10 cellular contexts compared by ENCODE assay signal in the genomic region with DNA sequence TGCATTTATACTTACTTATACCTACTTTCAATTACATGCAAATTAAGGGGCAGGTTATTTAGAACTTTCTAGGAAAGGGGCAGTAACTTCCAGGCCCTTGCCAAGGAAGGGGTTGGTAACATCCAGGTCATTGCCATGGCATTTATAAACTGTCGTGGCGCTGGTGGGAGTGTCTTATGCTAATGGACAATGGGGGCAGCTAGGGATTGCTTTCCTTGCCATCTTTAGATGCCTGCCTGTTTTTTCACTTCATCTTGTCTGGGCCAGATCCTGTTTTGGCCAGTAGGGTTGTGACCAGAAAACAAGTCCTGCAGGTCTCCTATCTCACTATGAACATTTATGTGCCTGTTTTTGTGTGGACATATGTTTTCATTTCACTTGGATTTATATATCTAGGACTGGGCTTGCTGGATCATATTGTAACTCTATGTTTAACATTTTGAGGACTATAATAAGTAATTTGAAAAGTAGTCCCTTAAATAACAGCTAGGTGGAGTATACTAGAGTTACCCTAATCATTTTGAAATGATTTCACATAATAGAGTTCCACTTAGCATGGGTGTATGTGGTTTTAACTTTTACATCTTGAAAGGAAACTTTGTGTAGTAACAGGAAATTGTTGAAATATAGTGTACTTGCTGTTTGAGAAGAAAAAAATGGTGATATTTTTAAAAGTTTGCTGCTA. TPM values are rescaled to one million over a fixed set of nuclear protein-coding genes. Genes with fewer than 3 reads are reported as not detected.
DNase-seq lines count a peak whose midpoint lies in the region; ATAC-seq, FAIRE-seq and TF ChIP-seq lines count a peak whose summit lies in the region.
"Had no signal": no experiment of that assay in that cellular context is flagged by ENCODE, and none has a peak within 500 bp of the region (broad histone marks: within the 10 kb centered on the region; RNA-seq: fewer than 3 reads in every experiment).

No MANE protein-coding gene starts in this region.

- H4K5ac ChIP-seq in IMR-90 (ENCODE audit: low read depth, low read length) = peak overlapping the region; percentile 25; the same call in 1 of the 2 replicates

- peak; percentile 54 for ATAC-seq in IMR-90 (ENCODE audit: low read depth)
- ATAC-seq in activated naive CD8-positive, alpha-beta T cell treated with anti-CD3 and anti-CD28 coated beads, Interleukin-2, amount 50 U/mL, for 24 hours = peak; percentile 78
- ATAC-seq in naive thymus-derived CD4-positive, alpha-beta T cell = peak; percentile 96
- no peak for ATAC-seq in GM18868 (IDR thresholded peaks at IDR 0.05; ENCODE audit: unreplicated experiment)

- H3K27ac Mint-ChIP-seq in activated naive CD8-positive, alpha-beta T cell treated with anti-CD3 and anti-CD28 coated beads, Interleukin-2, amount 50 U/mL, for 24 hours = peak overlapping the region; percentile 90
- peak overlapping the region in 8 of 9 donors; percentile 79 to 92 (median 85) for H3K27ac Mint-ChIP-seq in naive thymus-derived CD4-positive, alpha-beta T cell

- TF ChIP-seq POLR2A in IMR-90 (IDR thresholded peaks at IDR 0.05; ENCODE audit: low read depth, low read length) (no peak), GM12892 (IDR thresholded peaks at IDR 0.05; ENCODE audit: low read depth, low read length) (no peak)

- H3K79me1 ChIP-seq in IMR-90 (ENCODE audit: low read depth in 1 of 2, low read length in 2 of 2) = peaks cover 20 to 22% of the 10 kb centered on the region in 2 experiments

- no peaks in the 10 kb centered on the region for H3K27me3 ChIP-seq in DOHH2 (ENCODE audit: control insufficient read depth, low read length)
- H3K27me3 ChIP-seq in IMR-90 (ENCODE audit: control insufficient read depth, insufficient read depth, low read length) = no peaks in the 10 kb centered on the region
- H3K27me3 ChIP-seq in naive thymus-derived CD4-positive, alpha-beta T cell (ENCODE audit: control insufficient read depth in 2 of 2, insufficient read depth in 2 of 2, low read length in 2 of 2) = no peaks in the 10 kb centered on the region

- no peak overlapping the region for H4K91ac ChIP-seq in IMR-90 (ENCODE audit: insufficient read depth, low read depth, low read length)

- H3K4me1 Mint-ChIP-seq in activated naive CD8-positive, alpha-beta T cell treated with anti-CD3 and anti-CD28 coated beads, Interleukin-2, amount 50 U/mL, for 24 hours = peaks cover 39% of the 10 kb centered on the region
- peaks cover 22 to 51% (median 46%) of the 10 kb centered on the region in 7 donors for H3K4me1 Mint-ChIP-seq in naive thymus-derived CD4-positive, alpha-beta T cell

- H2BK20ac ChIP-seq in IMR-90 (ENCODE audit: low read depth, low read length) = no peak overlapping the region

- no peak overlapping the region for H2AFZ ChIP-seq in IMR-90 (replicated peaks; ENCODE audit: low read length, poor library complexity)

- no peak overlapping the region for H2BK120ac ChIP-seq in IMR-90 (ENCODE audit: low read depth, low read length)

- H3K4me2 ChIP-seq in DOHH2 (ENCODE audit: low read length) (peak overlapping the region; percentile 10; the same call in 1 of the 2 replicates), IMR-90 (ENCODE audit: low read depth, low read length) (no peak overlapping the region)

- H4K8ac ChIP-seq in IMR-90 (ENCODE audit: low read depth in 2 of 2, low read length in 2 of 2) = no peak overlapping the region

- no peak for DNase-seq in IMR-90
- DNase-seq in activated naive CD8-positive, alpha-beta T cell treated with anti-CD3 and anti-CD28 coated beads, Interleukin-2, amount 50 U/mL, for 24 hours = no peak
- DNase-seq in naive thymus-derived CD4-positive, alpha-beta T cell = peak in 6 of 9 donors; percentile 34 to 65 (median 54)
- no peak for DNase-seq in GM12892 (ENCODE audit: insufficient read length)
- no peak for DNase-seq in AG20443 (ENCODE audit: low spot score)
- DNase-seq in cerebellum (ENCODE audit: low spot score) = no peak
- DNase-seq: substantia nigra had no signal

- H4K20me1 ChIP-seq in DOHH2 (ENCODE audit: control insufficient read depth, insufficient read depth, low read depth, low read length) (no peaks in the 10 kb centered on the region), IMR-90 (ENCODE audit: insufficient read depth, low read length) (no peaks in the 10 kb centered on the region)

- H3K18ac ChIP-seq in IMR-90 (ENCODE audit: low read depth, low read length) = peak overlapping the region; percentile 20; the same call in 1 of the 2 replicates

- H3K9ac ChIP-seq in IMR-90 (ENCODE audit: low read depth, low read length) = no peak overlapping the region; the same call in 1 of the 2 replicates

- no peak overlapping the region for H3K4me3 ChIP-seq in DOHH2 (ENCODE audit: low read length)
- no peak overlapping the region for H3K4me3 ChIP-seq in IMR-90 (ENCODE audit: insufficient read depth, low read depth, low read length)
- no peak overlapping the region for H3K4me3 ChIP-seq in naive thymus-derived CD4-positive, alpha-beta T cell (ENCODE audit: low read length)

- 0 out of 2 replicates have a peak, but pooled peaks cover 5% of the 10 kb centered on the region for H3K9me1 ChIP-seq in IMR-90 (ENCODE audit: insufficient read depth, low read length)

- H3K4me1 ChIP-seq in DOHH2 (ENCODE audit: control insufficient read depth, low read length) (peaks cover 13% of the 10 kb centered on the region), IMR-90 (ENCODE audit: control insufficient read depth, insufficient read depth, low read length) (peaks cover 7% of the 10 kb centered on the region)
- peaks cover 18 to 28% of the 10 kb centered on the region in 2 donors for H3K4me1 ChIP-seq in naive thymus-derived CD4-positive, alpha-beta T cell (ENCODE audit: control insufficient read depth in 2 of 2, insufficient read depth in 2 of 2, low read length in 2 of 2)

- CTCF ChIA-PET in IMR-90 (lab: Yijun Ruan, JAX) = interaction anchor here (0.6 to 1.0 kb wide), 2 partner anchors 11 to 28 kb away, joined by 3 to 5 read pairs; no protein-coding TSS in a partner anchor
- CTCF ChIA-PET in naive thymus-derived CD4-positive, alpha-beta T cell (lab: Charles Lee) = interaction anchor here (0.6 to 1.0 kb wide), 3 partner anchors 294 to 334 kb away, joined by 3 to 5 read pairs (median 3); no protein-coding TSS in a partner anchor

- intact Hi-C loops in IMR-90 (cut with micrococcal nuclease) = no loop called here
- intact Hi-C loops in naive thymus-derived CD4-positive, alpha-beta T cell (cut with micrococcal nuclease) = loop anchor here in 1 of 2 donors (2.0 kb wide), 2 partner anchors 14 to 204 kb away; no protein-coding TSS in a partner anchor

- dilution Hi-C loops in IMR-90 (cut with HindIII; ENCODE audit: low sequenced_read_pairs, unreplicated experiment) = no loop called here

- H3K27me3 Mint-ChIP-seq in activated naive CD8-positive, alpha-beta T cell treated with anti-CD3 and anti-CD28 coated beads, Interleukin-2, amount 50 U/mL, for 24 hours = no peaks in the 10 kb centered on the region
- no peaks in the 10 kb centered on the region for H3K27me3 Mint-ChIP-seq in naive thymus-derived CD4-positive, alpha-beta T cell

- no peak overlapping the region for H3K4me3 Mint-ChIP-seq in activated naive CD8-positive, alpha-beta T cell treated with anti-CD3 and anti-CD28 coated beads, Interleukin-2, amount 50 U/mL, for 24 hours
- peak overlapping the region in 9 of 10 donors; percentile 23 to 76 (median 65) for H3K4me3 Mint-ChIP-seq in naive thymus-derived CD4-positive, alpha-beta T cell

- no peak overlapping the region for H2BK5ac ChIP-seq in IMR-90 (ENCODE audit: low read depth, low read length, poor library complexity, severe bottlenecking)

- H3K36me3 ChIP-seq in DOHH2 (ENCODE audit: control insufficient read depth, low read length) = peaks cover 14% of the 10 kb centered on the region
- peaks cover 4% of the 10 kb centered on the region; the same call in 1 of the 2 replicates for H3K36me3 ChIP-seq in IMR-90 (ENCODE audit: control insufficient read depth, insufficient read depth, low read length)
- H3K36me3 ChIP-seq in naive thymus-derived CD4-positive, alpha-beta T cell (ENCODE audit: control insufficient read depth in 2 of 3, insufficient read depth in 3 of 3, low read length in 3 of 3) = peaks cover 0 to 7% (median 0%) of the 10 kb centered on the region in 3 experiments

- peaks cover 58% of the 10 kb centered on the region for H3K79me2 ChIP-seq in DOHH2 (ENCODE audit: control insufficient read depth, low read length)

- H2AK5ac ChIP-seq in IMR-90 (ENCODE audit: low read depth, low read length) = peak overlapping the region; percentile 33; the same call in 1 of the 2 replicates

- H2BK15ac ChIP-seq in IMR-90 (ENCODE audit: low read depth, low read length) = no peak overlapping the region

- H3K14ac ChIP-seq in IMR-90 (replicated peaks; ENCODE audit: low read depth, low read length) = no peak overlapping the region; the same call in 1 of the 2 replicates

- H3K9me3 ChIP-seq in DOHH2 (ENCODE audit: control insufficient read depth, insufficient read depth, low read length) = peaks cover 23% of the 10 kb centered on the region
- H3K9me3 ChIP-seq in IMR-90 (ENCODE audit: control insufficient read depth, insufficient read depth, low read length) = peaks cover 4% of the 10 kb centered on the region
- peaks cover 0 to 20% (median 8%) of the 10 kb centered on the region in 3 experiments for H3K9me3 ChIP-seq in naive thymus-derived CD4-positive, alpha-beta T cell (ENCODE audit: control insufficient read depth in 2 of 3, low read length in 3 of 3)

- no peak overlapping the region for H2AK9ac ChIP-seq in IMR-90 (replicated peaks; ENCODE audit: low read depth, low read length, poor library complexity)

- no peak overlapping the region for H3K27ac ChIP-seq in DOHH2 (ENCODE audit: low read depth, low read length)
- no peak overlapping the region; the same call in 1 of the 2 replicates for H3K27ac ChIP-seq in IMR-90 (ENCODE audit: insufficient read depth, low read length)
- peak overlapping the region; percentile 49 for H3K27ac ChIP-seq in naive thymus-derived CD4-positive, alpha-beta T cell (ENCODE audit: low read depth, low read length)

- no TSS peak for BruUV-seq in IMR-90 (replicated peaks; lab: Mats Ljungman, UMichigan)

- no peak overlapping the region for H3K56ac ChIP-seq in IMR-90 (ENCODE audit: extremely low read depth, insufficient read depth, low read length)

- H3K4ac ChIP-seq in IMR-90 (ENCODE audit: low read depth, low read length) = no peak overlapping the region

- no CpG with 5 or more reads among the region's 2 CpGs for WGBS in IMR-90 (ENCODE audit: extremely low coverage in 2 of 2, insufficient read length in 1 of 2), 2 experiments

- no peak for TF ChIP-seq RAD21 in IMR-90 (IDR thresholded peaks at IDR 0.05; ENCODE audit: low read length)

- H3F3A ChIP-seq in DOHH2 (ENCODE audit: control insufficient read depth, insufficient read depth) = 0 out of 2 replicates have a peak, but pooled peaks cover 3% of the 10 kb centered on the region

- H3K9me2 ChIP-seq in DOHH2 (replicated peaks; ENCODE audit: control insufficient read depth, low read length) = no peaks in the 10 kb centered on the region

- in situ Hi-C loops in IMR-90 (cut with MboI; ENCODE audit: low sequenced_read_pairs) = no loop called here

- FAIRE-seq in GM12892 (lab: Jason Lieb, UNC) = no peak
- FAIRE-seq: endometrium had no signal

- H3K23ac ChIP-seq in IMR-90 (ENCODE audit: low read depth, low read length) = no peak overlapping the region

- TF ChIP-seq CTCF in DOHH2 (IDR thresholded peaks at IDR 0.05; ENCODE audit: low read depth, low read length, poor library complexity, severe bottlenecking) = no peak
- TF ChIP-seq CTCF in IMR-90 (conservative IDR thresholded peaks at IDR 0.05; ENCODE audit: low read depth, low read length) = peak; percentile 19; the same call in 1 of the 2 replicates

- peaks cover 27% of the 10 kb centered on the region for H3K9me3 Mint-ChIP-seq in activated naive CD8-positive, alpha-beta T cell treated with anti-CD3 and anti-CD28 coated beads, Interleukin-2, amount 50 U/mL, for 24 hours
- peaks cover 6 to 51% (median 18%) of the 10 kb centered on the region in 11 donors for H3K9me3 Mint-ChIP-seq in naive thymus-derived CD4-positive, alpha-beta T cell

- POLR2A ChIA-PET in IMR-90 (lab: Charles Lee; ENCODE audit: unreplicated experiment) = no interaction called here
- POLR2A ChIA-PET in naive thymus-derived CD4-positive, alpha-beta T cell (lab: Charles Lee) = interaction anchor here (0.7 to 0.8 kb wide), 2 partner anchors 77 to 343 kb away, joined by 4 to 5 read pairs; no protein-coding TSS in a partner anchor

- peaks cover 44% of the 10 kb centered on the region for H3K36me3 Mint-ChIP-seq in activated naive CD8-positive, alpha-beta T cell treated with anti-CD3 and anti-CD28 coated beads, Interleukin-2, amount 50 U/mL, for 24 hours (ENCODE audit: low read depth)
- H3K36me3 Mint-ChIP-seq in naive thymus-derived CD4-positive, alpha-beta T cell = peaks cover 11 to 40% (median 36%) of the 10 kb centered on the region in 5 donors

RNA-seq across cellular contexts. Expression of gene LCLAT1, which starts 56.1 kb away (rescaled TPM):
- total RNA-seq in IMR-90 (2012; rRNA removed) (11.5 and 18.3 TPM in 2 replicates), cerebellum (19.1 TPM)
- polyA plus RNA-seq in IMR-90 (2012; rRNA removed) = 6.9 and 7.5 TPM in 2 replicates
- polyA plus RNA-seq in IMR-90 (2012; cell fraction: cytosol; rRNA removed) = 2.3 and 4.8 TPM in 2 replicates
- 1.3 and 5.4 TPM in 2 replicates for polyA plus RNA-seq in IMR-90 (2012; cell fraction: nucleus; rRNA removed; ENCODE audit: low replicate concordance)
- total RNA-seq in naive thymus-derived CD4-positive, alpha-beta T cell = 10 to 100 TPM; 18.2 to 25.2 (median 22.2) TPM
- 10 to 100 TPM; 16.2 to 37.6 TPM for polyA plus RNA-seq in naive thymus-derived CD4-positive, alpha-beta T cell
- 6.3 TPM for polyA plus RNA-seq in GM12892 (2012; ENCODE audit: missing spikeins)

Comparison
In these comparisons a context has a peak if more than half of its experiments do, and no peak if none do; other contexts are left out.
1. DNase-seq: peak in naive thymus-derived CD4-positive, alpha-beta T cell (6 of 9); none in IMR-90 (single experiment), activated naive CD8-positive, alpha-beta T cell treated with anti-CD3 and anti-CD28 coated beads, Interleukin-2, amount 50 U/mL, for 24 hours (single experiment), GM12892 (single experiment), AG20443 (single experiment) and cerebellum (single experiment).